ENCODE assay signal across 8 cellular contexts in the genomic region with DNA sequence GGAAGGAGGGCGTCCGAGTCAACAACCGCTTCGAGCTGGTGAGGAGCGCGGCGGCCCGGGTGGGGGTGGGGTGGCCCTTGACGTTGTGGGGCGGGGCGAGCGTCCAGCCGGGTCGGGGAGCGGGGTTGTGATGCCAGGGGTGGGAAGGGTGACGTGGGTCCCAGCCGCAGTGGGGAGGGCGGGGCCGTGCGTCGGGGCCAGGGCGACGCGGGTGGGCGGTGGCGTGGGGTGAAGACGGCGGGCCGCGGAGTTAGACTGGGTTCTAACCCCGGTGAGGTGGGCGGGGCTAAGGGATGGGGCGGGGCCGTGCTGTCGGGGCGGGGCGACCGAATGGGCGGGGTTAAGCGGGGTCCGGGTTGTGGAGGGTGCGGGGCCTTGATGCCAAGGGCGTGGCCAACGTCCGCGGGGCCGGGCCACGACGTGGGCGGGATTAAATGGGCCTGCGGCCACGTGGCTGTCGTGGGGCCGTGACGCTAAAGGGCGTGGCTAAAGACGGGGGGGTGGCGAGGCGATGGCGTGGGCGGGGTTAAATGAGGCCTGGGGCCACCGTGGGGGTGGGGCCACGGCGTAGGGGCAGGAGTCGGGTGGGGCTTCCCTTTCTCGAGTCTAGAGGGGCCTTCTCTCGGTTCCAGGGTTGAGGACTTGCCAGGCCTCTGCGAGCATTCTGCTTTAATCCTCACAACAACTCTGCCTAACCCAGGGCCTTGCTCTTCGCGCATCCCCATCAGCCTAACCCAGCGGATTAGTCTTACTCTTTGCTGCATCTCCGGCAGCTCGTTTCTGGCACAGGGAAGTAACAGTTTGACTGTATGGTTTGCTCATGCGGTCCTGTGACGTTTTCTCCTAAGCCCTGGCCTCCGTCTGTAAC. TPM values are rescaled to one million over a fixed set of nuclear protein-coding genes. Genes with fewer than 3 reads are reported as not detected.
DNase-seq lines count a peak whose midpoint lies in the region; ATAC-seq, FAIRE-seq and TF ChIP-seq lines count a peak whose summit lies in the region.

No MANE protein-coding gene starts in this region.

- H4K91ac ChIP-seq in H1 (replicated peaks; ENCODE audit: insufficient read length, low read length): peak overlapping the region; percentile 81
- H4K91ac ChIP-seq in mesenchymal stem cell (ENCODE audit: low read length): peak overlapping the region; percentile 94

- H3K14ac ChIP-seq in H1 (ENCODE audit: insufficient read length) (peak overlapping the region; percentile 94), mesenchymal stem cell (ENCODE audit: low read length in 2 of 2) (peak overlapping the region in 1 of 2 experiments; percentile 96)

- peak overlapping the region; percentile 58 for H3K4me3 ChIP-seq in CD4-positive, CD25-positive, alpha-beta regulatory T cell (ENCODE audit: low read depth, low read length)
- H3K4me3 ChIP-seq in H1 (ENCODE audit: extremely low read depth in 1 of 4, insufficient read depth in 2 of 4, low read depth in 3 of 4, low read length in 4 of 4) (peak overlapping the region; percentile 84 to 97 (median 90)), mesenchymal stem cell (ENCODE audit: insufficient read depth in 1 of 2, low read depth in 1 of 2, low read length in 2 of 2) (peak overlapping the region; percentile 81 to 90)

- H2AK5ac ChIP-seq in H1 (ENCODE audit: low read depth, low read length) (no peak overlapping the region), mesenchymal stem cell (ENCODE audit: low read length, severe bottlenecking) (peak overlapping the region; percentile 92)

- H3K23me2 ChIP-seq in H1 (ENCODE audit: low read depth, low read length): peaks cover 9% of the 10 kb centered on the region

- no peak overlapping the region for H3K4ac ChIP-seq in H1 (replicated peaks; ENCODE audit: insufficient read length, low read depth, low read length)
- H3K4ac ChIP-seq in mesenchymal stem cell (ENCODE audit: low read depth in 1 of 2, low read length in 2 of 2): peak overlapping the region; percentile 92 to 99

- H2AFZ ChIP-seq in H1 (ENCODE audit: low read length) (no peak overlapping the region), mesenchymal stem cell (ENCODE audit: low read depth, low read length) (peak overlapping the region; percentile 78)

- no peak for TF ChIP-seq RAD21 in H1 (IDR thresholded peaks at IDR 0.05 in 1 of 2, conservative IDR thresholded peaks at IDR 0.05 in 1 of 2; ENCODE audit: low read depth in 2 of 2, low read length in 2 of 2)

- FAIRE-seq in H1 (lab: Jason Lieb, UNC): no peak

- H3K4me1 Mint-ChIP-seq in CD4-positive, CD25-positive, alpha-beta regulatory T cell: peaks cover 0 to 29% (median 7%) of the 10 kb centered on the region in 4 donors

- peak; percentile 88 to 90 (median 89) for DNase-seq in CD4-positive, CD25-positive, alpha-beta regulatory T cell
- peak; percentile 81 for DNase-seq in HT1080 (ENCODE audit: low read depth)
- DNase-seq in NOMO-1 treated with dmso at 0.1 percent for 144 hours (lab: John Stamatoyannopoulos, UW; ENCODE audit: unreplicated experiment): peak; percentile 94
- peak; percentile 92 for DNase-seq in activated CD8-positive, alpha-beta memory T cell treated with anti-CD3 and anti-CD28 coated beads, Interleukin-2, amount 50 U/mL, for 1 hour (ENCODE audit: extremely low read depth)
- peak; percentile 92 to 98 for DNase-seq in H1 (ENCODE audit: low read depth in 1 of 2, low spot score in 2 of 2)
- DNase-seq in mesenchymal stem cell: peak; percentile 94
- peak; percentile 95 to 97 (median 96) for DNase-seq in stimulated activated CD4-positive, alpha-beta T cell treated with anti-CD3 and anti-CD28 coated beads, TNF-alpha, amount 100 ng/mL, for 48 hours (ENCODE audit: low read depth in 3 of 3)

- TF ChIP-seq EP300 in H1 (IDR thresholded peaks at IDR 0.05; ENCODE audit: borderline replicate concordance in 1 of 2, low read depth in 2 of 2, low read length in 2 of 2): no peak

- H3K9ac ChIP-seq in H1 (replicated peaks in 1 of 4; ENCODE audit: extremely low read depth in 1 of 4, low read depth in 3 of 4, low read length in 3 of 4) (peak overlapping the region; percentile 81 to 94 (median 92)), mesenchymal stem cell (ENCODE audit: low read length) (peak overlapping the region; percentile 100)

- peak; percentile 79 for ATAC-seq in CD4-positive, CD25-positive, alpha-beta regulatory T cell (ENCODE audit: low read depth in 2 of 2)
- ATAC-seq in GM21360 (IDR thresholded peaks at IDR 0.05; ENCODE audit: unreplicated experiment): peak; percentile 62

- no peak overlapping the region for H2BK20ac ChIP-seq in H1 (ENCODE audit: low read length)

- H2BK15ac ChIP-seq in H1 (ENCODE audit: low read length) (no peak overlapping the region), mesenchymal stem cell (ENCODE audit: low read depth, poor library complexity, severe bottlenecking) (no peak overlapping the region)

- CTCF ChIA-PET in H1 (lab: Charles Lee; ENCODE audit: partially characterized antibody): interaction anchor here (0.6 to 1.4 kb wide), 7 partner anchors 10 to 1174 kb away, joined by 3 to 5 read pairs (median 3); no protein-coding TSS in a partner anchor

- H3K27ac ChIP-seq in CD4-positive, CD25-positive, alpha-beta regulatory T cell (ENCODE audit: insufficient read depth, low read length, poor library complexity, severe bottlenecking): peak overlapping the region; percentile 100
- H3K27ac ChIP-seq in H1 (ENCODE audit: low read depth, low read length): peak overlapping the region; percentile 93
- H3K27ac ChIP-seq in mesenchymal stem cell (ENCODE audit: low read length, poor library complexity, severe bottlenecking): peak overlapping the region; percentile 99

- H3K79me1 ChIP-seq in H1 (ENCODE audit: low read depth, low read length): peaks cover 10% of the 10 kb centered on the region
- peaks cover 7% of the 10 kb centered on the region for H3K79me1 ChIP-seq in mesenchymal stem cell (replicated peaks; ENCODE audit: low read length, poor library complexity, severe bottlenecking)

- H3K18ac ChIP-seq in H1 (ENCODE audit: extremely low read depth, low read length) (peak overlapping the region; percentile 99), mesenchymal stem cell (ENCODE audit: low read depth in 1 of 2, low read length in 2 of 2) (peak overlapping the region; percentile 98 to 100)

- TF ChIP-seq POLR2A in H1 (IDR thresholded peaks at IDR 0.05; ENCODE audit: control extremely low read depth in 1 of 2, low read depth in 2 of 2, low read length in 2 of 2): peak in 1 of 2 experiments; percentile 35; a peak in 1 of 3 replicates

- peaks cover 14% of the 10 kb centered on the region for H3K36me3 Mint-ChIP-seq in CD4-positive, CD25-positive, alpha-beta regulatory T cell

- H3K27me3 Mint-ChIP-seq in CD4-positive, CD25-positive, alpha-beta regulatory T cell: no peaks in the 10 kb centered on the region

- peak overlapping the region; percentile 95 for H3K56ac ChIP-seq in H1 (replicated peaks; ENCODE audit: insufficient read length, low read depth, low read length)

- H2BK12ac ChIP-seq in H1 (ENCODE audit: low read depth, low read length) (0 out of 2 replicates have a peak overlapping the region, but pooled peaks have one; percentile 39), mesenchymal stem cell (ENCODE audit: low read length in 2 of 2) (peak overlapping the region in 1 of 2 experiments; percentile 73)

- peaks cover 22% of the 10 kb centered on the region for H3K36me3 ChIP-seq in CD4-positive, CD25-positive, alpha-beta regulatory T cell (ENCODE audit: control insufficient read depth, insufficient read depth, low read length)
- H3K36me3 ChIP-seq in H1 (ENCODE audit: control insufficient read depth in 2 of 4, insufficient read depth in 4 of 4, low read length in 3 of 4) (peaks cover 3 to 23% (median 4%) of the 10 kb centered on the region in 4 experiments; a peak in 6 of 8 replicates), mesenchymal stem cell (ENCODE audit: control insufficient read depth in 1 of 2, insufficient read depth in 2 of 2, low read depth in 1 of 2, low read length in 2 of 2) (peaks cover 43 to 48% of the 10 kb centered on the region in 2 experiments)

- H4K20me1 ChIP-seq in H1 (replicated peaks in 1 of 2; ENCODE audit: control insufficient read depth in 1 of 2, insufficient read depth in 2 of 2, low read length in 2 of 2): peaks cover 0 to 1% of the 10 kb centered on the region in 2 experiments

- H2BK120ac ChIP-seq in H1 (replicated peaks; ENCODE audit: low read depth, low read length): no peak overlapping the region
- H2BK120ac ChIP-seq in mesenchymal stem cell (ENCODE audit: low read depth, low read length): peak overlapping the region; percentile 96

- H3K23ac ChIP-seq in H1 (ENCODE audit: insufficient read length): no peak overlapping the region
- H3K23ac ChIP-seq in mesenchymal stem cell (ENCODE audit: low read length in 2 of 2): no peak overlapping the region

- H3K9me3 Mint-ChIP-seq in CD4-positive, CD25-positive, alpha-beta regulatory T cell: peaks cover 0 to 11% (median 6%) of the 10 kb centered on the region in 7 donors

- H3K9me3 ChIP-seq in CD4-positive, CD25-positive, alpha-beta regulatory T cell (ENCODE audit: control insufficient read depth in 2 of 2, low read length in 2 of 2): peaks cover 6 to 15% of the 10 kb centered on the region in 2 experiments
- H3K9me3 ChIP-seq in H1 (ENCODE audit: insufficient read depth in 2 of 2, low read depth in 1 of 2, low read length in 1 of 2) (peaks cover 2% of the 10 kb centered on the region in 2 experiments; a peak in 2 of 4 replicates), mesenchymal stem cell (ENCODE audit: control insufficient read depth, low read length) (no peaks in the 10 kb centered on the region)

- H4K8ac ChIP-seq in H1 (ENCODE audit: extremely low read depth, insufficient read depth, low read length) (peak overlapping the region; percentile 99; the same call in 1 of the 2 replicates), mesenchymal stem cell (ENCODE audit: low read length) (peak overlapping the region; percentile 98)

- H4K5ac ChIP-seq in H1 (ENCODE audit: insufficient read length, low read depth, low read length): peak overlapping the region; percentile 90

- peaks cover 0 to 36% of the 10 kb centered on the region in 2 experiments; a peak in 3 of 4 replicates for H3K79me2 ChIP-seq in H1 (ENCODE audit: control insufficient read depth in 1 of 2, insufficient read depth in 2 of 2, low read length in 2 of 2)

- H2BK5ac ChIP-seq in H1 (ENCODE audit: low read depth, low read length): peak overlapping the region; percentile 87; the same call in 1 of the 2 replicates
- peak overlapping the region; percentile 98 for H2BK5ac ChIP-seq in mesenchymal stem cell (ENCODE audit: low read depth, low read length, poor library complexity, severe bottlenecking)

- POLR2A ChIA-PET in H1 (lab: Charles Lee; ENCODE audit: partially characterized antibody): interaction anchor here (0.7 to 3.4 kb wide), 18 partner anchors 11 to 188 kb away, joined by 3 to 15 read pairs (median 6); a partner anchor contains a TSS

- no peak for TF ChIP-seq CTCF in H1 (IDR thresholded peaks at IDR 0.05; ENCODE audit: control extremely low read depth in 1 of 3, insufficient read depth in 1 of 3, low read depth in 1 of 3, low read length in 3 of 3)

- peak overlapping the region; percentile 85 to 86 for H3K4me2 ChIP-seq in H1 (ENCODE audit: insufficient read depth in 1 of 2, low read depth in 2 of 2, low read length in 2 of 2)
- peak overlapping the region; percentile 49 for H3K4me2 ChIP-seq in mesenchymal stem cell (ENCODE audit: low read length, poor library complexity, severe bottlenecking)

- WGBS in H1 (ENCODE audit: extremely low coverage in 1 of 2, insufficient coverage in 1 of 2, insufficient read length in 1 of 2, insufficient replicate concordance in 2 of 2, low coverage in 1 of 2, low lambda C conversion rate in 2 of 2, missing lambda C conversion rate in 1 of 2), 2 experiments: 27% methylated on average over 23 of the region's 76 CpGs; no CpG with 5 or more reads in 1 of the 2 experiments
- WGBS in mesenchymal stem cell: 6% methylated on average over 62 of the region's 76 CpGs

- H3K4me3 Mint-ChIP-seq in CD4-positive, CD25-positive, alpha-beta regulatory T cell: peak overlapping the region; percentile 71 to 96 (median 84)

- peaks cover 9% of the 10 kb centered on the region for H3K4me1 ChIP-seq in CD4-positive, CD25-positive, alpha-beta regulatory T cell (ENCODE audit: control insufficient read depth, insufficient read depth, low read length, poor library complexity, severe bottlenecking)
- peaks cover 0 to 9% (median 2%) of the 10 kb centered on the region in 4 experiments; a peak in 4 of 7 replicates for H3K4me1 ChIP-seq in H1 (replicated peaks in 1 of 4; ENCODE audit: control insufficient read depth in 3 of 4, insufficient read depth in 4 of 4, low read length in 3 of 4)
- H3K4me1 ChIP-seq in mesenchymal stem cell (ENCODE audit: control insufficient read depth, insufficient read depth, low read depth, low read length): peaks cover 18% of the 10 kb centered on the region

- H3K27ac Mint-ChIP-seq in CD4-positive, CD25-positive, alpha-beta regulatory T cell: peak overlapping the region; percentile 87 to 96 (median 90)

- no peaks in the 10 kb centered on the region for H3K27me3 ChIP-seq in CD4-positive, CD25-positive, alpha-beta regulatory T cell (ENCODE audit: control insufficient read depth, insufficient read depth, low read length)
- H3K27me3 ChIP-seq in H1 (replicated peaks in 1 of 4; ENCODE audit: control insufficient read depth in 3 of 4, extremely low read depth in 1 of 4, insufficient read depth in 3 of 4, low read length in 3 of 4): no peaks in the 10 kb centered on the region
- no peaks in the 10 kb centered on the region for H3K27me3 ChIP-seq in mesenchymal stem cell (ENCODE audit: control insufficient read depth in 1 of 2, insufficient read depth in 1 of 2, low read length in 2 of 2)

RNA-seq across cellular contexts. Expression of a gene that starts 0.7 kb away (rescaled TPM):
- total RNA-seq in CD4-positive, CD25-positive, alpha-beta regulatory T cell: 431 TPM
- 10 to 100 TPM; 75.2 to 99.3 (median 78.3) TPM for polyA plus RNA-seq in CD4-positive, CD25-positive, alpha-beta regulatory T cell
- 106 and 117 TPM in 2 replicates for total RNA-seq in HT1080 (2014; rRNA removed; shearing (Covaris generic))
- polyA plus RNA-seq in HT1080 (2015; cell fraction: cytosol; rRNA removed): 67.6 and 71.5 TPM in 2 replicates
- 201 and 306 TPM in 2 replicates for polyA plus RNA-seq in HT1080 (2015; cell fraction: nucleus; rRNA removed)
- 92.2 and 102 TPM in 2 replicates for total RNA-seq in H1 (2021; fragmentation: NEBNext Ultra II Directional; extraction: Animal tissue kit (Norgen Biotek cat#: 25700))
- 78.1 and 102 TPM in 2 replicates for polyA plus RNA-seq in H1 (2011; rRNA removed)
- 84.5 TPM for polyA plus RNA-seq in H1 (2011; cell fraction: cytosol; rRNA removed)
- polyA plus RNA-seq in H1 (2011; cell fraction: nucleus; rRNA removed): 230 TPM
- polyA plus RNA-seq in H1 (2012, experiment 1 of 2): 112 to 138 TPM (median 135 TPM) in 4 replicates
- 70.6 TPM for polyA plus RNA-seq in H1 (2012, experiment 2 of 2)
- 86.9 TPM for polyA plus RNA-seq in H1 (2013, experiment 1 of 2)
- polyA plus RNA-seq in H1 (2013, experiment 2 of 2): 84.9 TPM
- polyA minus RNA-seq in H1 (2011; rRNA and poly(A)+ RNA removed): 58.3 and 62.0 TPM in 2 replicates
- polyA minus RNA-seq in H1 (2011; cell fraction: cytosol; rRNA and poly(A)+ RNA removed): 56.6 TPM
- 49.3 TPM for polyA minus RNA-seq in H1 (2011; cell fraction: nucleus; rRNA and poly(A)+ RNA removed)
- polyA plus RNA-seq in mesenchymal stem cell (2013, experiment 1 of 2): 222 TPM
- 213 TPM for polyA plus RNA-seq in mesenchymal stem cell (2013, experiment 2 of 2)

RNA-seq across cellular contexts. Expression of a gene that starts 44.6 kb away (rescaled TPM):
- 14.9 TPM for total RNA-seq in CD4-positive, CD25-positive, alpha-beta regulatory T cell
- polyA plus RNA-seq in CD4-positive, CD25-positive, alpha-beta regulatory T cell: under 1 TPM in 3 of 4 donors, not detected in 1; 0.08 to 0.38 (median 0.18) TPM
- total RNA-seq in HT1080 (2014; rRNA removed; shearing (Covaris generic)): 2.5 and 3.5 TPM in 2 replicates
- polyA plus RNA-seq in HT1080 (2015; cell fraction: cytosol; rRNA removed): 1.8 and 2.1 TPM in 2 replicates
- 13.3 and 16.5 TPM in 2 replicates for polyA plus RNA-seq in HT1080 (2015; cell fraction: nucleus; rRNA removed)
- total RNA-seq in H1 (2021; fragmentation: NEBNext Ultra II Directional; extraction: Animal tissue kit (Norgen Biotek cat#: 25700)): 2.0 and 2.2 TPM in 2 replicates
- polyA plus RNA-seq in H1 (2011; rRNA removed): 2.9 and 4.3 TPM in 2 replicates
- 3.7 TPM for polyA plus RNA-seq in H1 (2011; cell fraction: cytosol; rRNA removed)
- polyA plus RNA-seq in H1 (2011; cell fraction: nucleus; rRNA removed): 7.6 TPM
- 1.8 to 3.0 TPM (median 2.2 TPM) in 4 replicates for polyA plus RNA-seq in H1 (2012, experiment 1 of 2)
- 1.8 TPM for polyA plus RNA-seq in H1 (2012, experiment 2 of 2)
- polyA plus RNA-seq in H1 (2013, experiment 1 of 2): 1.2 TPM
- polyA plus RNA-seq in H1 (2013, experiment 2 of 2): 1.5 TPM
- polyA minus RNA-seq in H1 (2011; rRNA and poly(A)+ RNA removed): 3.3 and 5.0 TPM in 2 replicates
- polyA minus RNA-seq in H1 (2011; cell fraction: cytosol; rRNA and poly(A)+ RNA removed): 3.2 TPM
- polyA minus RNA-seq in H1 (2011; cell fraction: nucleus; rRNA and poly(A)+ RNA removed): 4.5 TPM
- polyA plus RNA-seq in mesenchymal stem cell (2013, experiment 1 of 2): 5.5 TPM
- polyA plus RNA-seq in mesenchymal stem cell (2013, experiment 2 of 2): 5.1 TPM

RNA-seq across cellular contexts. Expression of a gene that starts 45.8 kb away (rescaled TPM):
- 0.35 TPM for total RNA-seq in CD4-positive, CD25-positive, alpha-beta regulatory T cell
- polyA plus RNA-seq in CD4-positive, CD25-positive, alpha-beta regulatory T cell: not detected
- total RNA-seq in HT1080 (2014; rRNA removed; shearing (Covaris generic)): 1.0 and 2.1 TPM in 2 replicates
- polyA plus RNA-seq in HT1080 (2015; cell fraction: cytosol; rRNA removed): 2.1 and 2.8 TPM in 2 replicates
- polyA plus RNA-seq in HT1080 (2015; cell fraction: nucleus; rRNA removed): 3.4 and 5.6 TPM in 2 replicates
- total RNA-seq in H1 (2021; fragmentation: NEBNext Ultra II Directional; extraction: Animal tissue kit (Norgen Biotek cat#: 25700)): 12.2 and 15.4 TPM in 2 replicates
- polyA plus RNA-seq in H1 (2011; rRNA removed): 7.4 and 10.2 TPM in 2 replicates
- polyA plus RNA-seq in H1 (2011; cell fraction: cytosol; rRNA removed): 10.6 TPM
- 34.5 TPM for polyA plus RNA-seq in H1 (2011; cell fraction: nucleus; rRNA removed)
- polyA plus RNA-seq in H1 (2012, experiment 1 of 2): 9.3 to 12.1 TPM (median 10.9 TPM) in 4 replicates
- 9.6 TPM for polyA plus RNA-seq in H1 (2012, experiment 2 of 2)
- 7.7 TPM for polyA plus RNA-seq in H1 (2013, experiment 1 of 2)
- 6.7 TPM for polyA plus RNA-seq in H1 (2013, experiment 2 of 2)
- 5.5 TPM in 2 replicates for polyA minus RNA-seq in H1 (2011; rRNA and poly(A)+ RNA removed)
- 10.1 TPM for polyA minus RNA-seq in H1 (2011; cell fraction: cytosol; rRNA and poly(A)+ RNA removed)
- polyA minus RNA-seq in H1 (2011; cell fraction: nucleus; rRNA and poly(A)+ RNA removed): 9.1 TPM
- 1.4 TPM for polyA plus RNA-seq in mesenchymal stem cell (2013, experiment 1 of 2)
- 1.3 TPM for polyA plus RNA-seq in mesenchymal stem cell (2013, experiment 2 of 2)

RNA-seq across cellular contexts. Expression of a gene that starts 49.1 kb away (rescaled TPM):
- 1.8 TPM for total RNA-seq in CD4-positive, CD25-positive, alpha-beta regulatory T cell
- polyA plus RNA-seq in CD4-positive, CD25-positive, alpha-beta regulatory T cell: under 1 TPM in 1 of 4 donors, not detected in 3; 0.22 TPM
- total RNA-seq in HT1080 (2014; rRNA removed; shearing (Covaris generic)): 426 and 456 TPM in 2 replicates
- 213 and 256 TPM in 2 replicates for polyA plus RNA-seq in HT1080 (2015; cell fraction: cytosol; rRNA removed)
- 189 and 193 TPM in 2 replicates for polyA plus RNA-seq in HT1080 (2015; cell fraction: nucleus; rRNA removed)
- total RNA-seq in H1 (2021; fragmentation: NEBNext Ultra II Directional; extraction: Animal tissue kit (Norgen Biotek cat#: 25700)): 275 and 292 TPM in 2 replicates
- 393 and 420 TPM in 2 replicates for polyA plus RNA-seq in H1 (2011; rRNA removed)
- 210 TPM for polyA plus RNA-seq in H1 (2011; cell fraction: cytosol; rRNA removed)
- polyA plus RNA-seq in H1 (2011; cell fraction: nucleus; rRNA removed): 252 TPM
- 287 to 415 TPM (median 389 TPM) in 4 replicates for polyA plus RNA-seq in H1 (2012, experiment 1 of 2)
- 421 TPM for polyA plus RNA-seq in H1 (2012, experiment 2 of 2)
- 211 TPM for polyA plus RNA-seq in H1 (2013, experiment 1 of 2)
- polyA plus RNA-seq in H1 (2013, experiment 2 of 2): 208 TPM
- polyA minus RNA-seq in H1 (2011; rRNA and poly(A)+ RNA removed): 165 and 205 TPM in 2 replicates
- polyA minus RNA-seq in H1 (2011; cell fraction: cytosol; rRNA and poly(A)+ RNA removed): 155 TPM
- 91.3 TPM for polyA minus RNA-seq in H1 (2011; cell fraction: nucleus; rRNA and poly(A)+ RNA removed)
- 136 TPM for polyA plus RNA-seq in mesenchymal stem cell (2013, experiment 1 of 2)
- polyA plus RNA-seq in mesenchymal stem cell (2013, experiment 2 of 2): 135 TPM

RNA-seq across cellular contexts. Expression of a gene that starts 57.6 kb away (rescaled TPM):
- total RNA-seq in CD4-positive, CD25-positive, alpha-beta regulatory T cell: 25.4 TPM
- polyA plus RNA-seq in CD4-positive, CD25-positive, alpha-beta regulatory T cell: 10 to 100 TPM in 3 of 4 donors, 1 to 10 TPM in 1; 8.9 to 14.7 (median 12.9) TPM
- total RNA-seq in HT1080 (2014; rRNA removed; shearing (Covaris generic)): 45.4 and 60.1 TPM in 2 replicates
- polyA plus RNA-seq in HT1080 (2015; cell fraction: cytosol; rRNA removed): 22.2 and 25.6 TPM in 2 replicates
- 154 and 163 TPM in 2 replicates for polyA plus RNA-seq in HT1080 (2015; cell fraction: nucleus; rRNA removed)
- total RNA-seq in H1 (2021; fragmentation: NEBNext Ultra II Directional; extraction: Animal tissue kit (Norgen Biotek cat#: 25700)): 78.5 and 85.9 TPM in 2 replicates
- 75.9 and 96.9 TPM in 2 replicates for polyA plus RNA-seq in H1 (2011; rRNA removed)
- 70.6 TPM for polyA plus RNA-seq in H1 (2011; cell fraction: cytosol; rRNA removed)
- polyA plus RNA-seq in H1 (2011; cell fraction: nucleus; rRNA removed): 371 TPM
- polyA plus RNA-seq in H1 (2012, experiment 1 of 2): 76.6 to 83.7 TPM (median 77.9 TPM) in 4 replicates
- 34.1 TPM for polyA plus RNA-seq in H1 (2012, experiment 2 of 2)
- polyA plus RNA-seq in H1 (2013, experiment 1 of 2): 41.6 TPM
- polyA plus RNA-seq in H1 (2013, experiment 2 of 2): 35.3 TPM
- polyA minus RNA-seq in H1 (2011; rRNA and poly(A)+ RNA removed): 113 and 131 TPM in 2 replicates
- 69.1 TPM for polyA minus RNA-seq in H1 (2011; cell fraction: cytosol; rRNA and poly(A)+ RNA removed)
- 170 TPM for polyA minus RNA-seq in H1 (2011; cell fraction: nucleus; rRNA and poly(A)+ RNA removed)
- polyA plus RNA-seq in mesenchymal stem cell (2013, experiment 1 of 2): 3.3 TPM
- polyA plus RNA-seq in mesenchymal stem cell (2013, experiment 2 of 2): 2.3 TPM

Comparison
In these comparisons a context has a peak if more than half of its experiments do, and no peak if none do; other contexts are left out.
1. Peak in every context shown above with its lines: DNase-seq, ATAC-seq, H3K4me3 ChIP-seq and H3K27ac ChIP-seq.